Comparison of ENCODE assay signal across 7 cellular contexts in genomic region chr19:19319725-19320361, GRCh38. TPM values are rescaled to one million over a fixed set of nuclear protein-coding genes. Genes with fewer than 3 reads are reported as not detected.
DNase-seq lines count a peak whose midpoint lies in the region; ATAC-seq and TF ChIP-seq lines count a peak whose summit lies in the region.

No MANE protein-coding gene starts in this region.

- no peak for TF ChIP-seq CTCF in Loucy (conservative IDR thresholded peaks at IDR 0.05; ENCODE audit: low read length)
- no peak for TF ChIP-seq CTCF in colonic mucosa (IDR thresholded peaks at IDR 0.05)

- no peaks in the 10 kb centered on the region for H3F3A ChIP-seq in Loucy (ENCODE audit: low read depth)

- intact Hi-C loops in colonic mucosa (cut with DNase I): no loop called here

- peak overlapping the region; percentile 86 for H3K4me3 ChIP-seq in Loucy (ENCODE audit: low read length, poor library complexity, severe bottlenecking)
- H3K4me3 ChIP-seq in colonic mucosa: peak overlapping the region; percentile 97

- H3K4me1 Mint-ChIP-seq in naive thymus-derived CD8-positive, alpha-beta T cell: peaks cover 16 to 59% (median 49%) of the 10 kb centered on the region in 4 donors

- DNase-seq in colonic mucosa (peak; percentile 25), GM03348 (ENCODE audit: low spot score) (no peak)
- DNase-seq in naive thymus-derived CD8-positive, alpha-beta T cell: no peak

- H3K4me2 ChIP-seq in Loucy (ENCODE audit: low read depth, low read length, poor library complexity, severe bottlenecking): peak overlapping the region; percentile 92

- POLR2A ChIA-PET in naive thymus-derived CD8-positive, alpha-beta T cell (lab: Charles Lee): interaction anchor here (1.3 to 1.5 kb wide), 2 partner anchors 66 to 86 kb away, joined by 3 to 4 read pairs; partner anchors contain the start of gene GATAD2A

- peak overlapping the region; percentile 90 to 100 (median 98) for H3K4me3 Mint-ChIP-seq in naive thymus-derived CD8-positive, alpha-beta T cell

- H3K9me3 Mint-ChIP-seq in naive thymus-derived CD8-positive, alpha-beta T cell: no peaks in the 10 kb centered on the region

- H3K9me2 ChIP-seq in Loucy (replicated peaks; ENCODE audit: low read depth, low read length): no peaks in the 10 kb centered on the region

- H4K20me1 ChIP-seq in Loucy (ENCODE audit: insufficient read depth, low read length, poor library complexity, severe bottlenecking): peaks cover 17% of the 10 kb centered on the region

- H3K27me3 Mint-ChIP-seq in naive thymus-derived CD8-positive, alpha-beta T cell: no peaks in the 10 kb centered on the region

- peaks cover 31% of the 10 kb centered on the region for H3K4me1 ChIP-seq in Loucy (ENCODE audit: insufficient read depth, low read length, poor library complexity, severe bottlenecking)
- H3K4me1 ChIP-seq in colonic mucosa: peaks cover 3% of the 10 kb centered on the region

- H3K36me3 Mint-ChIP-seq in naive thymus-derived CD8-positive, alpha-beta T cell: peaks cover 0 to 32% (median 0%) of the 10 kb centered on the region in 3 donors

- ATAC-seq in GM19372 (IDR thresholded peaks at IDR 0.05; ENCODE audit: low read depth, unreplicated experiment): peak; percentile 4
- no peak for ATAC-seq in naive thymus-derived CD8-positive, alpha-beta T cell
- ATAC-seq in GM21619 (IDR thresholded peaks at IDR 0.05; ENCODE audit: unreplicated experiment): no peak
- ATAC-seq in GM18502 (IDR thresholded peaks at IDR 0.05; ENCODE audit: poor library complexity, unreplicated experiment): no peak

- H3K9me3 ChIP-seq in Loucy (ENCODE audit: insufficient read depth, low read depth, low read length) (no peaks in the 10 kb centered on the region), colonic mucosa (no peaks in the 10 kb centered on the region)

- peak overlapping the region; percentile 76 for H3K27ac ChIP-seq in colonic mucosa

- H3K9ac ChIP-seq in Loucy (ENCODE audit: low read depth, low read length, poor library complexity, severe bottlenecking): peak overlapping the region; percentile 98
- peak overlapping the region; percentile 92 to 100 for H3K9ac ChIP-seq in colonic mucosa (ENCODE audit: low read depth in 2 of 2, low read length in 2 of 2)

- peaks cover 1% of the 10 kb centered on the region; the same call in 1 of the 2 replicates for H3K36me3 ChIP-seq in Loucy (ENCODE audit: insufficient read depth, low read length)
- H3K36me3 ChIP-seq in colonic mucosa: no peaks in the 10 kb centered on the region

- H3K27me3 ChIP-seq in Loucy (ENCODE audit: insufficient read depth, low read length, poor library complexity, severe bottlenecking): no peaks in the 10 kb centered on the region
- H3K27me3 ChIP-seq in colonic mucosa: no peaks in the 10 kb centered on the region

- H2AFZ ChIP-seq in Loucy (ENCODE audit: low read length): peak overlapping the region; percentile 97

- H3K79me2 ChIP-seq in Loucy (ENCODE audit: insufficient read depth, low read length): peaks cover 77% of the 10 kb centered on the region

- peak overlapping the region; percentile 95 to 100 (median 100) for H3K27ac Mint-ChIP-seq in naive thymus-derived CD8-positive, alpha-beta T cell

RNA-seq across cellular contexts. Expression of gene SUGP1, which starts 0.5 kb away (rescaled TPM):
- total RNA-seq in colonic mucosa: 10 to 100 TPM; 33.2 to 54.7 TPM
- total RNA-seq in naive thymus-derived CD8-positive, alpha-beta T cell: 10 to 100 TPM; 97.0 to 97.9 TPM
- polyA plus RNA-seq in naive thymus-derived CD8-positive, alpha-beta T cell: 10 to 100 TPM; 24.7 to 42.2 (median 30.2) TPM

RNA-seq across cellular contexts. Expression of gene MAU2, which starts 0.8 kb away (rescaled TPM):
- 10 to 100 TPM; 33.5 to 56.7 TPM for total RNA-seq in colonic mucosa
- 100 to 1,000 TPM; 162 to 172 TPM for total RNA-seq in naive thymus-derived CD8-positive, alpha-beta T cell
- 10 to 100 TPM; 20.3 to 24.3 (median 20.6) TPM for polyA plus RNA-seq in naive thymus-derived CD8-positive, alpha-beta T cell

RNA-seq across cellular contexts. Expression of gene TM6SF2, which starts 46.7 kb away (rescaled TPM):
- 10 to 100 TPM in 1 of 2 donors, 1 to 10 TPM in 1; 3.3 to 11.7 TPM for total RNA-seq in colonic mucosa
- not detected for total RNA-seq in naive thymus-derived CD8-positive, alpha-beta T cell
- polyA plus RNA-seq in naive thymus-derived CD8-positive, alpha-beta T cell: not detected
